Comparison of ENCODE assay signal across 1 cellular context in the genomic region with DNA sequence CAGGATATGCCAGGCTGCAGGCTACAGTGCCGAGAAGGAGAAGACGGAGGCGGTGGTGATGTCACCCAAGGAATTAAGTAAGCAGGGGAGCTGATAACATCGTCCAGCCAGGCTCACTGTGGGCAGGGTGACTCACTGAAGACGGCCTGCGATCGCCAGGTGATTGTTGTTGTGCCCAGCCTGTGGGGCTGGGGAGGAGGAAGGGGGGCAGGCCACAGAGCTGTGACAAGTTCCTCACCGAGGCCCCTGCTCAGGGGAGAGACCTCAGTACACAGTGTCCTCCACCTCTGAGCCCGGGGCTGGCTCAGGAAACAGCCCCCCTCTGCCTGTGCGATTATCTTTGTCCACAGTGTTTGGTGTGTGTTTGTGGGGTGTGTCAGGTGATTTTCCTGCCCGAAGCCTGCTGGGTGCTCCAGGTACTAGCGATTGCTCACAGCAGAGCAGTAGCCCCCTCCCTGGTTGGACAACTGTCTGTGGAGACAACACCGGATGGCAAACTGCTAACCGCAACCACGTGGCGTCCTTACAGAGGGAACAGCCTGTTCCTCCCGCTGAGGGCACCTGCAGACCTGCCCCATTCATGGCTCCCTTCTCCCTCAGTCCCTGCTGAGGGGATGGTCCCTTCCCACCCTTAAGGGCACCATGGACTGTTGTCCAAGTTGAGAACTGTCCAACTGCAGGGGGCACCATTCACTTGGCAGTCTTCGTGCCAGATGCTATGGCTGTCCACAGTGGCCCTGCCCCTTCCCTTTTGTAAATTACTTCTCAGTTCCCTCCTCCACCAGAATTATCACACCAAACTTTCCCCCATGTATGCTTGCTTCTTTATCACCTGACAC.
TF ChIP-seq lines count a peak whose summit lies in the region.

No MANE protein-coding gene starts in this region.

TF ChIP-seq in HEK293, 187 proteins besides CTCF, POLR2A, EP300 and RAD21 (continued from another document):
- TF ChIP-seq ZNF518A (tag by site-specific recombination; conservative IDR thresholded peaks at IDR 0.05; ENCODE audit: low read depth) (no peak), PRDM6 (tag by site-specific recombination; IDR thresholded peaks at IDR 0.05) (no peak), YY1 (tag by site-specific recombination; IDR thresholded peaks at IDR 0.05) (no peak), ZNF626 (tag by site-specific recombination; IDR thresholded peaks at IDR 0.05) (no peak)
TF ChIP-seq in HEK293: peak in this region for 23.
